ENCODE assay signal across 13 cellular contexts in the genomic region with DNA sequence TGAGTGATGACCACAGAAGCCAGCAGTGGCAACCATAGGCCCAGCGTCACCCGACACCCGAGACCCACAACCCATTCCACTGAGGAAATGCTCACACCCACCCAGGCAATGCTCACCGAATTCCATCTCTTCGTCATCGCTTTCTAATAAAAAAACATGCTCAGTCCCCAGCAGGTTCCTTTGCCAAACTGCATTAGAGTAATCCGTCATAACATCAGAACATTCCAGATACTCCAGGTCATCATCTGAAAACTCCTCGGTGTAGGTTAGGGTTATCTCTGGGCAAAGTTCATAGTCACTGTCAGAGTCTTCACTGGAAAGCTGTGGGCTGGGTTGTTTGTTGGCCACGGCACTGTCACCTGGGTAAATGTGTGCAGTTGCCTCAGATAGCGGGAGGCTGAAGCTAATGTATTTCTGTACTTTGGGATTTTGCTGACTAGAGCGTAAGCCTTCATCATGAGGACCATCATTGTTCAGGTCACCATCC. TPM values are rescaled to one million over a fixed set of nuclear protein-coding genes. Genes with fewer than 3 reads are reported as not detected.
DNase-seq lines count a peak whose midpoint lies in the region; ATAC-seq and TF ChIP-seq lines count a peak whose summit lies in the region.
"Had no signal": no experiment of that assay in that cellular context is flagged by ENCODE, and none has a peak within 500 bp of the region (broad histone marks: within the 10 kb centered on the region; RNA-seq: fewer than 3 reads in every experiment).

No MANE protein-coding gene starts in this region.

- peak overlapping the region; percentile 39 for H3K4me3 Mint-ChIP-seq in nephron progenitor cell
- no peak overlapping the region for H3K4me3 Mint-ChIP-seq in activated CD4-positive, alpha-beta memory T cell treated with anti-CD3 and anti-CD28 coated beads for 36 hours
- H3K4me3 Mint-ChIP-seq: central memory CD8-positive, alpha-beta T cell; T-helper 1 cell treated with Interleukin-12 subunit alpha and Interleukin-12 subunit beta and Interleukin-4 antibody, amounts not matched to agents 30 μg/mL and 1 μg/mL, for 36 hours had no signal

- peaks cover 8% of the 10 kb centered on the region for H3K9me3 Mint-ChIP-seq in nephron progenitor cell
- no peaks in the 10 kb centered on the region for H3K9me3 Mint-ChIP-seq in activated CD4-positive, alpha-beta memory T cell treated with anti-CD3 and anti-CD28 coated beads for 36 hours
- H3K9me3 Mint-ChIP-seq: central memory CD8-positive, alpha-beta T cell; T-helper 1 cell treated with Interleukin-12 subunit alpha and Interleukin-12 subunit beta and Interleukin-4 antibody, amounts not matched to agents 30 μg/mL and 1 μg/mL, for 36 hours had no signal

- DNase-seq in AG10803 (ENCODE audit: low read depth) = peak; percentile 95
- peak; percentile 56 for DNase-seq in HS-5 (ENCODE audit: low read depth)
- DNase-seq in choroid plexus epithelial cell (ENCODE audit: low read depth) = peak; percentile 84
- DNase-seq in nephron progenitor cell = no peak
- DNase-seq in activated CD4-positive, alpha-beta memory T cell treated with anti-CD3 and anti-CD28 coated beads for 36 hours = no peak
- DNase-seq: DMS 273 treated with DMSO at 0.1 percent for 48 hours, head of caudate nucleus had no signal

- POLR2A ChIA-PET in activated CD4-positive, alpha-beta memory T cell treated with anti-CD3 and anti-CD28 coated beads for 36 hours (lab: Charles Lee) = no interaction called here

- TF ChIP-seq CTCF in AG10803 (conservative IDR thresholded peaks at IDR 0.05; ENCODE audit: low read length) (no peak), choroid plexus epithelial cell (conservative IDR thresholded peaks at IDR 0.05; ENCODE audit: low read depth, low read length) (no peak), nephron progenitor cell (IDR thresholded peaks at IDR 0.05) (no peak)

- intact Hi-C loops in activated CD4-positive, alpha-beta memory T cell treated with anti-CD3 and anti-CD28 coated beads for 36 hours (cut with micrococcal nuclease) = no loop called here

- H3K4me3 ChIP-seq in AG10803 (ENCODE audit: low read length) (peak overlapping the region; percentile 85), choroid plexus epithelial cell (ENCODE audit: low read depth, low read length) (peak overlapping the region; percentile 40)

- peaks cover 3% of the 10 kb centered on the region for H3K27me3 Mint-ChIP-seq in nephron progenitor cell (ENCODE audit: low read depth, poor library complexity)
- peaks cover 4% of the 10 kb centered on the region for H3K27me3 Mint-ChIP-seq in activated CD4-positive, alpha-beta memory T cell treated with anti-CD3 and anti-CD28 coated beads for 36 hours
- H3K27me3 Mint-ChIP-seq: central memory CD8-positive, alpha-beta T cell had no signal

- H3K36me3 Mint-ChIP-seq in nephron progenitor cell (ENCODE audit: low read depth) = peaks cover 6% of the 10 kb centered on the region
- H3K36me3 Mint-ChIP-seq in activated CD4-positive, alpha-beta memory T cell treated with anti-CD3 and anti-CD28 coated beads for 36 hours = no peaks in the 10 kb centered on the region

- CTCF ChIA-PET in activated CD4-positive, alpha-beta memory T cell treated with anti-CD3 and anti-CD28 coated beads for 36 hours (lab: Charles Lee) = no interaction called here

- peak overlapping the region; percentile 79 for H3K27ac Mint-ChIP-seq in nephron progenitor cell
- H3K27ac Mint-ChIP-seq in activated CD4-positive, alpha-beta memory T cell treated with anti-CD3 and anti-CD28 coated beads for 36 hours = no peak overlapping the region
- H3K27ac Mint-ChIP-seq: T-helper 1 cell treated with Interleukin-12 subunit alpha and Interleukin-12 subunit beta and Interleukin-4 antibody, amounts not matched to agents 30 μg/mL and 1 μg/mL, for 36 hours had no signal

- ATAC-seq in GM19023 (IDR thresholded peaks at IDR 0.05; ENCODE audit: unreplicated experiment) = no peak
- ATAC-seq in GM18861 (IDR thresholded peaks at IDR 0.05; ENCODE audit: unreplicated experiment) = no peak
- ATAC-seq in HG03442 (IDR thresholded peaks at IDR 0.05; ENCODE audit: unreplicated experiment) = no peak

- H3K4me1 Mint-ChIP-seq in nephron progenitor cell = peaks cover 67% of the 10 kb centered on the region
- H3K4me1 Mint-ChIP-seq in activated CD4-positive, alpha-beta memory T cell treated with anti-CD3 and anti-CD28 coated beads for 36 hours (ENCODE audit: low read depth) = peaks cover 18% of the 10 kb centered on the region
- H3K4me1 Mint-ChIP-seq: central memory CD8-positive, alpha-beta T cell had no signal

RNA-seq across cellular contexts. Expression of a gene that starts 49.3 kb away (rescaled TPM):
- 1 to 10 TPM; 3.4 to 3.6 TPM for total RNA-seq in activated CD4-positive, alpha-beta memory T cell treated with anti-CD3 and anti-CD28 coated beads for 36 hours
- total RNA-seq: mesenteric fat pad had no signal

Comparison
In these comparisons a context has a peak if more than half of its experiments do, and no peak if none do; other contexts are left out.
1. DNase-seq: peak in AG10803 (single experiment), HS-5 (single experiment) and choroid plexus epithelial cell (single experiment); none in nephron progenitor cell (single experiment) and activated CD4-positive, alpha-beta memory T cell treated with anti-CD3 and anti-CD28 coated beads for 36 hours (single experiment).